Comparison of ENCODE assay signal across 34 cellular contexts in genomic region chr5:118651002-118651401, GRCh38.
"Had no signal": no experiment of that assay in that cellular context is flagged by ENCODE, and none has a peak within 500 bp of the region (broad histone marks: within the 10 kb centered on the region; RNA-seq: fewer than 3 reads in every experiment).

No MANE protein-coding gene starts in this region.

- H3K4me3 ChIP-seq: MG63 had no signal

- H3K36me3 ChIP-seq: MG63 had no signal

- H3K27me3 ChIP-seq: MG63 had no signal

- H3K27ac ChIP-seq: KMS-11 had no signal

- DNase-seq: Karpas-422, Kasumi-1, KG1, MG63, MM.1S, MV-4-11, NCI-H1048, NCI-H1092, NCI-H1092 treated with DMSO at 0.1 percent for 48 hours, NCI-H1105, NCI-H1105 treated with DMSO at 0.1 percent for 48 hours, NCI-H1417, NCI-H1417 treated with DMSO at 0.1 percent for 48 hours, NCI-H1436, NCI-H1436 treated with DMSO at 0.1 percent for 48 hours, NCI-H146, NCI-H1694, NCI-H1694 treated with DMSO at 0.1 percent for 48 hours, NCI-H187, NCI-H187 treated with DMSO at 0.1 percent for 48 hours, NCI-H1930, NCI-H2029, NCI-H2029 treated with DMSO at 0.1 percent for 48 hours, NCI-H2081, NCI-H2081 treated with DMSO at 0.1 percent for 48 hours, NCI-H2107, NCI-H2171, NCI-H2171 treated with DMSO at 0.1 percent for 48 hours, NCI-H2227 treated with DMSO at 0.1 percent for 48 hours, NCI-H226, NCI-H345, NCI-H446, NCI-H446 treated with DMSO at 0.1 percent for 48 hours had no signal

- H3K9me3 ChIP-seq: MG63 had no signal
